Comparison of ENCODE assay signal across 1 cellular context in genomic region chr12:109448272-109448671, GRCh38.
TF ChIP-seq lines count a peak whose summit lies in the region.

No MANE protein-coding gene starts in this region.

TF ChIP-seq in HepG2, 621 proteins besides CTCF, POLR2A, EP300 and RAD21:
- no peak for TF ChIP-seq PRDM10 (CRISPR knock-in tag; IDR thresholded peaks at IDR 0.05; ENCODE audit: low read depth)
- no peak for TF ChIP-seq ZNF564 (CRISPR knock-in tag; IDR thresholded peaks at IDR 0.05)
- no peak for TF ChIP-seq ARNT (IDR thresholded peaks at IDR 0.05)
- TF ChIP-seq, protein P1, sequence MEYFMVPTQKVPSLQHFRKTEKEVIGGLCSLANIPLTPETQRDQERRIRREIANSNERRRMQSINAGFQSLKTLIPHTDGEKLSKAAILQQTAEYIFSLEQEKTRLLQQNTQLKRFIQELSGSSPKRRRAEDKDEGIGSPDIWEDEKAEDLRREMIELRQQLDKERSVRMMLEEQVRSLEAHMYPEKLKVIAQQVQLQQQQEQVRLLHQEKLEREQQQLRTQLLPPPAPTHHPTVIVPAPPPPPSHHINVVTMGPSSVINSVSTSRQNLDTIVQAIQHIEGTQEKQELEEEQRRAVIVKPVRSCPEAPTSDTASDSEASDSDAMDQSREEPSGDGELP (IDR thresholded peaks at IDR 0.05; ENCODE audit: borderline replicate concordance, low read depth) = peak; percentile 74; the same call in 1 of the 2 replicates
- TF ChIP-seq, protein P2, sequence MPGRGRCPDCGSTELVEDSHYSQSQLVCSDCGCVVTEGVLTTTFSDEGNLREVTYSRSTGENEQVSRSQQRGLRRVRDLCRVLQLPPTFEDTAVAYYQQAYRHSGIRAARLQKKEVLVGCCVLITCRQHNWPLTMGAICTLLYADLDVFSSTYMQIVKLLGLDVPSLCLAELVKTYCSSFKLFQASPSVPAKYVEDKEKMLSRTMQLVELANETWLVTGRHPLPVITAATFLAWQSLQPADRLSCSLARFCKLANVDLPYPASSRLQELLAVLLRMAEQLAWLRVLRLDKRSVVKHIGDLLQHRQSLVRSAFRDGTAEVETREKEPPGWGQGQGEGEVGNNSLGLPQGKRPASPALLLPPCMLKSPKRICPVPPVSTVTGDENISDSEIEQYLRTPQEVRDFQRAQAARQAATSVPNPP (CRISPR knock-in tag; IDR thresholded peaks at IDR 0.05) = no peak
- 0 out of 2 replicates have a peak, but pooled peaks have one; percentile 4 for TF ChIP-seq HNF4A (CRISPR knock-in tag; IDR thresholded peaks at IDR 0.05)
- TF ChIP-seq ZNF326 (CRISPR knock-in tag; IDR thresholded peaks at IDR 0.05; ENCODE audit: borderline replicate concordance) = no peak
- no peak for TF ChIP-seq KAT7 (CRISPR knock-in tag; IDR thresholded peaks at IDR 0.05; ENCODE audit: borderline replicate concordance)
